ENCODE assay signal across 17 cellular contexts in the genomic region with DNA sequence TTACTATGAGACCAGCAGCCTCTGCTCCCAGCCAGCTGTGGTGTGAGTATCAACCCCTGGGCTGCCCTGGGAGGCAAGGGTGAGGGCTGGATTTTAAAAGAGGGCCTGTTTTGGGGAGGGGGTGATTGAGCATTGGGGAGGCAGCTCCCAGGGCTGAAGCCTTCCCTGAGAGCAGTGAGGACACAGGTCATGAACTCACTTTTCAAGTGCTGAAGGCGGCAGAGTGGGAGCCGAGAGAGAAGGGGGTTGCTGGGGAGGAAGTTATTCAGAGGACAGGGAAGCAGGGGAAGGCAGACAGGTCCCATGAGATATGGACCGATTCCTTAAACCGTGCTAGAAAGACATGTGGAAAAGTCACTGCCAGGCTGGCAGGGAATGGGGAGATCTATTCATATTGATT. TPM values are rescaled to one million over a fixed set of nuclear protein-coding genes. Genes with fewer than 3 reads are reported as not detected.
A peak's percentile ranks its signal among the peaks of the same experiment; 100 is the strongest.
DNase-seq lines count a peak whose midpoint lies in the region; ATAC-seq, FAIRE-seq and TF ChIP-seq lines count a peak whose summit lies in the region.
"Had no signal": no experiment of that assay in that cellular context is flagged by ENCODE, and none has a peak within 500 bp of the region (broad histone marks: within the 10 kb centered on the region; RNA-seq: fewer than 3 reads in every experiment).

No MANE protein-coding gene starts in this region.

- CTCF ChIA-PET in HepG2 (lab: Yijun Ruan, JAX; ENCODE audit: low intra/inter-chr PET ratio, low total read pairs) (no interaction called here), PC-3 (lab: Charles Lee) (no interaction called here)
- CTCF ChIA-PET in activated CD8-positive, alpha-beta T cell treated with anti-CD3 and anti-CD28 coated beads, Interleukin-2, amount 10 ng/mL, durations not matched to agents 7 days and 5 days (lab: Charles Lee) = interaction anchor here (2.6 kb wide), 1 partner anchor 32 kb away, joined by 8 read pairs; no protein-coding TSS in a partner anchor

- H3K9me2 ChIP-seq in PC-3 (replicated peaks; ENCODE audit: low read length) = no peaks in the 10 kb centered on the region

- no peak for FAIRE-seq in HepG2 (lab: Jason Lieb, UNC)
- FAIRE-seq: bronchial epithelial cell had no signal

- H2AFZ ChIP-seq in HepG2 (ENCODE audit: low read length) = no peak overlapping the region
- H2AFZ ChIP-seq in PC-3 (ENCODE audit: low read length) = no peak overlapping the region

- H3F3A ChIP-seq in PC-3 (ENCODE audit: low read length, unreplicated experiment) = no peaks in the 10 kb centered on the region

- H3K36me3 ChIP-seq in liver (ENCODE audit: control insufficient read depth in 4 of 4, insufficient read depth in 3 of 4, low read depth in 1 of 4, low read length in 3 of 4) (no peaks in the 10 kb centered on the region), HepG2 (replicated peaks in 1 of 2; ENCODE audit: control insufficient read depth in 1 of 2, insufficient read depth in 2 of 2, low read length in 2 of 2) (no peaks in the 10 kb centered on the region), lower lobe of right lung (no peaks in the 10 kb centered on the region), upper lobe of right lung (no peaks in the 10 kb centered on the region), PC-3 (ENCODE audit: low read depth, low read length) (no peaks in the 10 kb centered on the region)

- H3K27ac Mint-ChIP-seq in activated CD8-positive, alpha-beta T cell treated with anti-CD3 and anti-CD28 coated beads, Interleukin-2, amount 10 ng/mL, durations not matched to agents 7 days and 5 days = peak overlapping the region; percentile 79
- H3K27ac Mint-ChIP-seq: nephron had no signal

- no peak for ATAC-seq in HepG2
- ATAC-seq in activated CD8-positive, alpha-beta T cell treated with anti-CD3 and anti-CD28 coated beads, Interleukin-2, amount 10 ng/mL, durations not matched to agents 7 days and 5 days = no peak
- ATAC-seq in lower lobe of right lung = peak in 1 of 2 donors; percentile 13
- peak; percentile 20 for ATAC-seq in upper lobe of right lung
- no peak for ATAC-seq in PC-3
- no peak for ATAC-seq in HG03521 (IDR thresholded peaks at IDR 0.05; ENCODE audit: unreplicated experiment)
- ATAC-seq: left ventricle myocardium superior had no signal

- H3K9ac ChIP-seq in liver (ENCODE audit: low read depth in 1 of 2, low read length in 2 of 2) = no peak overlapping the region
- H3K9ac ChIP-seq in HepG2 (ENCODE audit: insufficient read depth, low read depth, low read length) = no peak overlapping the region
- H3K9ac ChIP-seq in PC-3 (ENCODE audit: low read length) = no peak overlapping the region

- in situ Hi-C loops in HepG2 (cut with HindIII; ENCODE audit: extremely low pct_ligation_motif_present, low pct_unique_long_range_greater_than_20kb) = loop anchor here (10.0 kb wide), 1 partner anchor 60 kb away; no protein-coding TSS in a partner anchor

- H3K27me3 ChIP-seq in liver (ENCODE audit: control insufficient read depth in 4 of 4, insufficient read depth in 4 of 4, low read length in 3 of 4) (no peaks in the 10 kb centered on the region), HepG2 (ENCODE audit: control insufficient read depth in 1 of 2, insufficient read depth in 2 of 2, low read length in 2 of 2) (no peaks in the 10 kb centered on the region), lower lobe of right lung (ENCODE audit: low read depth) (no peaks in the 10 kb centered on the region), upper lobe of right lung (no peaks in the 10 kb centered on the region), PC-3 (ENCODE audit: low read length) (no peaks in the 10 kb centered on the region)

- H3K27me3 Mint-ChIP-seq in activated CD8-positive, alpha-beta T cell treated with anti-CD3 and anti-CD28 coated beads, Interleukin-2, amount 10 ng/mL, durations not matched to agents 7 days and 5 days (ENCODE audit: low read depth) = peaks cover 19% of the 10 kb centered on the region

- TF ChIP-seq EP300 in HepG2 (IDR thresholded peaks at IDR 0.05; ENCODE audit: low read depth in 2 of 2, low read length in 2 of 2) (no peak), HepG2 (CRISPR knock-in tag; IDR thresholded peaks at IDR 0.05; ENCODE audit: borderline replicate concordance) (no peak)

- TF ChIP-seq CTCF in liver (IDR thresholded peaks at IDR 0.05; ENCODE audit: low read depth, low read length, missing input control) (no peak), HepG2 (CRISPR knock-in tag; IDR thresholded peaks at IDR 0.05) (no peak), lower lobe of right lung (IDR thresholded peaks at IDR 0.05) (no peak), upper lobe of right lung (IDR thresholded peaks at IDR 0.05) (no peak), PC-3 (conservative IDR thresholded peaks at IDR 0.05; ENCODE audit: low read depth, low read length) (no peak)

- H3K4me1 Mint-ChIP-seq in activated CD8-positive, alpha-beta T cell treated with anti-CD3 and anti-CD28 coated beads, Interleukin-2, amount 10 ng/mL, durations not matched to agents 7 days and 5 days (ENCODE audit: low read depth) = peaks cover 30% of the 10 kb centered on the region
- H3K4me1 Mint-ChIP-seq: nephron had no signal

- no peaks in the 10 kb centered on the region for H3K9me3 Mint-ChIP-seq in activated CD8-positive, alpha-beta T cell treated with anti-CD3 and anti-CD28 coated beads, Interleukin-2, amount 10 ng/mL, durations not matched to agents 7 days and 5 days (ENCODE audit: insufficient read depth)
- H3K9me3 Mint-ChIP-seq: nephron had no signal

- POLR2A ChIA-PET in HepG2 (lab: Yijun Ruan, JAX) = no interaction called here
- POLR2A ChIA-PET in activated CD8-positive, alpha-beta T cell treated with anti-CD3 and anti-CD28 coated beads, Interleukin-2, amount 10 ng/mL, durations not matched to agents 7 days and 5 days (lab: Charles Lee) = interaction anchor here (0.7 to 1.6 kb wide), 3 partner anchors 14 to 224 kb away, joined by 3 to 4 read pairs (median 3); partner anchors contain the start of genes CCL3 and CCL5
- POLR2A ChIA-PET in PC-3 (lab: Charles Lee; ENCODE audit: unreplicated experiment) = no interaction called here

- 75% methylated on average over 4 of the region's 4 CpGs for WGBS in liver
- WGBS in HepG2 (ENCODE audit: low lambda C conversion rate) = 23% methylated on average over 4 of the region's 4 CpGs

- H3K4me3 ChIP-seq in liver (ENCODE audit: low read depth in 1 of 3, low read length in 3 of 3) (no peak overlapping the region), HepG2 (replicated peaks in 1 of 3; ENCODE audit: insufficient read depth in 1 of 3, low read depth in 2 of 3, low read length in 3 of 3) (no peak overlapping the region), lower lobe of right lung (peak overlapping the region; percentile 14), upper lobe of right lung (no peak overlapping the region), PC-3 (ENCODE audit: low read length) (no peak overlapping the region)

- H3K4me1 ChIP-seq in liver (ENCODE audit: control insufficient read depth in 4 of 4, insufficient read depth in 4 of 4, low read length in 3 of 4) = no peaks in the 10 kb centered on the region
- no peaks in the 10 kb centered on the region for H3K4me1 ChIP-seq in HepG2 (ENCODE audit: insufficient read depth, low read length)
- H3K4me1 ChIP-seq in lower lobe of right lung = peaks cover 10% of the 10 kb centered on the region
- no peaks in the 10 kb centered on the region for H3K4me1 ChIP-seq in upper lobe of right lung
- no peaks in the 10 kb centered on the region for H3K4me1 ChIP-seq in PC-3 (ENCODE audit: insufficient read depth, low read length)

- peak overlapping the region; percentile 70 for H3K4me3 Mint-ChIP-seq in activated CD8-positive, alpha-beta T cell treated with anti-CD3 and anti-CD28 coated beads, Interleukin-2, amount 10 ng/mL, durations not matched to agents 7 days and 5 days
- H3K4me3 Mint-ChIP-seq: nephron had no signal

- DNase-seq in HepG2 (ENCODE audit: low spot score) = no peak
- no peak for DNase-seq in activated CD8-positive, alpha-beta T cell treated with anti-CD3 and anti-CD28 coated beads, Interleukin-2, amount 10 ng/mL, durations not matched to agents 7 days and 5 days
- DNase-seq in lower lobe of right lung = no peak
- DNase-seq in upper lobe of right lung = no peak
- no peak for DNase-seq in pons (ENCODE audit: low spot score)
- no peak for DNase-seq in PC-3
- DNase-seq: DMS 273 treated with DMSO at 0.1 percent for 48 hours, KBM-7, left ventricle myocardium superior, SHP77 treated with DMSO at 0.1 percent for 48 hours, T1000 had no signal

- peak overlapping the region; percentile 25 to 31 for H3K27ac ChIP-seq in liver (ENCODE audit: low read depth in 1 of 2, low read length in 2 of 2)
- H3K27ac ChIP-seq in HepG2 (ENCODE audit: extremely low read length, insufficient read depth, low read length) = no peak overlapping the region
- no peak overlapping the region for H3K27ac ChIP-seq in lower lobe of right lung
- no peak overlapping the region for H3K27ac ChIP-seq in upper lobe of right lung
- H3K27ac ChIP-seq in PC-3 (ENCODE audit: low read length) = no peak overlapping the region

- no peaks in the 10 kb centered on the region for H3K9me3 ChIP-seq in liver (ENCODE audit: control insufficient read depth in 4 of 4, low read length in 3 of 4)
- no peaks in the 10 kb centered on the region for H3K9me3 ChIP-seq in HepG2 (ENCODE audit: low read length)
- no peaks in the 10 kb centered on the region for H3K9me3 ChIP-seq in lower lobe of right lung
- H3K9me3 ChIP-seq in upper lobe of right lung = no peaks in the 10 kb centered on the region
- no peaks in the 10 kb centered on the region for H3K9me3 ChIP-seq in PC-3 (ENCODE audit: low read length)

- H3K79me2 ChIP-seq in HepG2 (ENCODE audit: insufficient read depth, low read length) (no peaks in the 10 kb centered on the region), PC-3 (ENCODE audit: low read length) (no peaks in the 10 kb centered on the region)

- TF ChIP-seq POLR2A in HepG2 (IDR thresholded peaks at IDR 0.05; ENCODE audit: insufficient read depth in 1 of 2, low read depth in 2 of 2, low read length in 2 of 2) = no peak

- H3K36me3 Mint-ChIP-seq in activated CD8-positive, alpha-beta T cell treated with anti-CD3 and anti-CD28 coated beads, Interleukin-2, amount 10 ng/mL, durations not matched to agents 7 days and 5 days (ENCODE audit: low read depth) = peaks cover 2% of the 10 kb centered on the region

- intact Hi-C loops in HepG2 (cut with micrococcal nuclease; ENCODE audit: unreplicated experiment) (no loop called here), lower lobe of right lung (cut with DNase I) (no loop called here), upper lobe of right lung (cut with DNase I) (no loop called here), PC-3 (cut with micrococcal nuclease) (no loop called here)

- H4K20me1 ChIP-seq in HepG2 (ENCODE audit: insufficient read depth, low read length) (no peaks in the 10 kb centered on the region), PC-3 (ENCODE audit: low read length) (no peaks in the 10 kb centered on the region)

- no TSS peak for BruUV-seq in HepG2 (replicated peaks; lab: Mats Ljungman, UMichigan)
- BruUV-seq in PC-3 (replicated peaks; lab: Mats Ljungman, UMichigan) = no TSS peak

- TF ChIP-seq RAD21 in liver (IDR thresholded peaks at IDR 0.05) (no peak), HepG2 (CRISPR knock-in tag; IDR thresholded peaks at IDR 0.05) (no peak)

- H3K4me2 ChIP-seq in HepG2 (ENCODE audit: low read depth, low read length) (no peak overlapping the region), PC-3 (ENCODE audit: low read length) (no peak overlapping the region)

RNA-seq across cellular contexts. Expression of gene CCL4, which starts 1.0 kb away (rescaled TPM):
- total RNA-seq in liver (1 to 10 TPM; 1.7 to 4.6 TPM), HepG2 (2016; rRNA removed; fragmentation: Illumina TruSeq; extraction: Trizol) (not detected in 2 replicates), lower lobe of right lung (11.9 TPM), upper lobe of right lung (12.5 TPM), PC-3 (2014; rRNA removed) (not detected in 2 replicates)
- polyA plus RNA-seq in liver (1 to 10 TPM; 2.2 to 3.3 TPM), HepG2 (2011; rRNA removed) (not detected in 2 replicates)
- total RNA-seq in HepG2 (2016; cell fraction: cytosol; rRNA removed; fragmentation: Illumina TruSeq; extraction: Trizol; ENCODE audit: low read depth) = not detected in 2 replicates
- total RNA-seq in HepG2 (2016; cell fraction: insoluble cytoplasmic fraction; rRNA removed; fragmentation: Illumina TruSeq; extraction: Trizol) = not detected in 2 replicates
- not detected in 2 replicates for total RNA-seq in HepG2 (2016; cell fraction: membrane; rRNA removed; fragmentation: Illumina TruSeq; extraction: Trizol)
- total RNA-seq in HepG2 (2016; cell fraction: nucleus; rRNA removed; fragmentation: Illumina TruSeq; extraction: Trizol) = not detected in 2 replicates
- polyA plus RNA-seq in HepG2 (2011; cell fraction: cytosol; rRNA removed) = not detected in 2 replicates
- polyA plus RNA-seq in HepG2 (2011; cell fraction: nucleus; rRNA removed) = 0.26 TPM in 1 of 2 replicates, not detected in the other
- polyA plus RNA-seq in HepG2 (2012) = not detected in 2 replicates
- polyA plus RNA-seq in HepG2 (2016; cell fraction: cytosol; fragmentation: Illumina TruSeq; extraction: Trizol; ENCODE audit: low read depth) = not detected in 2 replicates
- not detected in 2 replicates for polyA plus RNA-seq in HepG2 (2016; cell fraction: insoluble cytoplasmic fraction; fragmentation: Illumina TruSeq; extraction: Trizol; ENCODE audit: low read depth)
- not detected in 2 replicates for polyA plus RNA-seq in HepG2 (2016; cell fraction: membrane; fragmentation: Illumina TruSeq; extraction: Trizol; ENCODE audit: low read depth)
- not detected in 2 replicates for polyA plus RNA-seq in HepG2 (2016; cell fraction: nucleus; fragmentation: Illumina TruSeq; extraction: Trizol; ENCODE audit: insufficient read depth, low read depth)
- 0.47 TPM in 1 of 2 replicates, not detected in the other for polyA minus RNA-seq in HepG2 (2011; rRNA and poly(A)+ RNA removed; ENCODE audit: low replicate concordance)
- not detected in 2 replicates for polyA minus RNA-seq in HepG2 (2011; cell fraction: cytosol; rRNA and poly(A)+ RNA removed)
- polyA minus RNA-seq in HepG2 (2011; cell fraction: nucleus; rRNA and poly(A)+ RNA removed) = not detected in 2 replicates
- total RNA-seq in activated CD8-positive, alpha-beta T cell treated with anti-CD3 and anti-CD28 coated beads, Interleukin-2, amount 10 ng/mL, durations not matched to agents 7 days and 5 days = 1 to 10 TPM; 6.5 to 6.7 TPM
- total RNA-seq: bronchial epithelial cell, fibroblast of lung, pulmonary artery endothelial cell had no signal
- polyA plus RNA-seq: fibroblast of lung had no signal

RNA-seq across cellular contexts. Expression of gene CCL3, which starts 14.7 kb away (rescaled TPM):
- total RNA-seq in liver (1 to 10 TPM in 1 of 2 donors, under 1 TPM in 1; 0.92 to 5.6 TPM), HepG2 (2016; rRNA removed; fragmentation: Illumina TruSeq; extraction: Trizol) (not detected in 2 replicates), lower lobe of right lung (8.5 TPM), upper lobe of right lung (9.9 TPM), PC-3 (2014; rRNA removed) (not detected in 2 replicates)
- polyA plus RNA-seq in liver (1 to 10 TPM; 1.6 to 2.1 TPM), HepG2 (2011; rRNA removed) (not detected in 2 replicates)
- not detected in 2 replicates for total RNA-seq in HepG2 (2016; cell fraction: cytosol; rRNA removed; fragmentation: Illumina TruSeq; extraction: Trizol; ENCODE audit: low read depth)
- not detected in 2 replicates for total RNA-seq in HepG2 (2016; cell fraction: insoluble cytoplasmic fraction; rRNA removed; fragmentation: Illumina TruSeq; extraction: Trizol)
- not detected in 2 replicates for total RNA-seq in HepG2 (2016; cell fraction: membrane; rRNA removed; fragmentation: Illumina TruSeq; extraction: Trizol)
- not detected in 2 replicates for total RNA-seq in HepG2 (2016; cell fraction: nucleus; rRNA removed; fragmentation: Illumina TruSeq; extraction: Trizol)
- 0.12 TPM in 1 of 2 replicates, not detected in the other for polyA plus RNA-seq in HepG2 (2011; cell fraction: cytosol; rRNA removed)
- polyA plus RNA-seq in HepG2 (2011; cell fraction: nucleus; rRNA removed) = 0.26 and 0.38 TPM in 2 replicates
- not detected in 2 replicates for polyA plus RNA-seq in HepG2 (2012)
- polyA plus RNA-seq in HepG2 (2016; cell fraction: cytosol; fragmentation: Illumina TruSeq; extraction: Trizol; ENCODE audit: low read depth) = not detected in 2 replicates
- polyA plus RNA-seq in HepG2 (2016; cell fraction: insoluble cytoplasmic fraction; fragmentation: Illumina TruSeq; extraction: Trizol; ENCODE audit: low read depth) = not detected in 2 replicates
- not detected in 2 replicates for polyA plus RNA-seq in HepG2 (2016; cell fraction: membrane; fragmentation: Illumina TruSeq; extraction: Trizol; ENCODE audit: low read depth)
- not detected in 2 replicates for polyA plus RNA-seq in HepG2 (2016; cell fraction: nucleus; fragmentation: Illumina TruSeq; extraction: Trizol; ENCODE audit: insufficient read depth, low read depth)
- 3.3 TPM in 1 of 2 replicates, not detected in the other for polyA minus RNA-seq in HepG2 (2011; rRNA and poly(A)+ RNA removed; ENCODE audit: low replicate concordance)
- polyA minus RNA-seq in HepG2 (2011; cell fraction: cytosol; rRNA and poly(A)+ RNA removed) = not detected in 2 replicates
- polyA minus RNA-seq in HepG2 (2011; cell fraction: nucleus; rRNA and poly(A)+ RNA removed) = not detected in 2 replicates
- 1 to 10 TPM; 4.2 to 5.1 TPM for total RNA-seq in activated CD8-positive, alpha-beta T cell treated with anti-CD3 and anti-CD28 coated beads, Interleukin-2, amount 10 ng/mL, durations not matched to agents 7 days and 5 days
- total RNA-seq: bronchial epithelial cell, fibroblast of lung, left ventricle myocardium superior, pulmonary artery endothelial cell had no signal
- polyA plus RNA-seq: fibroblast of lung had no signal

RNA-seq across cellular contexts. Expression of gene CCL18, which starts 40.5 kb away (rescaled TPM):
- total RNA-seq in liver (under 1 TPM in 1 of 2 donors, not detected in 1; 0.92 TPM), HepG2 (2016; rRNA removed; fragmentation: Illumina TruSeq; extraction: Trizol) (not detected in 2 replicates), lower lobe of right lung (146 TPM), upper lobe of right lung (31.9 TPM), PC-3 (2014; rRNA removed) (not detected in 2 replicates)
- polyA plus RNA-seq in liver (under 1 TPM; 0.22 to 0.76 TPM), HepG2 (2011; rRNA removed) (not detected in 2 replicates)
- not detected in 2 replicates for total RNA-seq in HepG2 (2016; cell fraction: cytosol; rRNA removed; fragmentation: Illumina TruSeq; extraction: Trizol; ENCODE audit: low read depth)
- total RNA-seq in HepG2 (2016; cell fraction: insoluble cytoplasmic fraction; rRNA removed; fragmentation: Illumina TruSeq; extraction: Trizol) = not detected in 2 replicates
- total RNA-seq in HepG2 (2016; cell fraction: membrane; rRNA removed; fragmentation: Illumina TruSeq; extraction: Trizol) = not detected in 2 replicates
- not detected in 2 replicates for total RNA-seq in HepG2 (2016; cell fraction: nucleus; rRNA removed; fragmentation: Illumina TruSeq; extraction: Trizol)
- not detected in 2 replicates for polyA plus RNA-seq in HepG2 (2011; cell fraction: cytosol; rRNA removed)
- polyA plus RNA-seq in HepG2 (2011; cell fraction: nucleus; rRNA removed) = not detected in 2 replicates
- not detected in 2 replicates for polyA plus RNA-seq in HepG2 (2012)
- polyA plus RNA-seq in HepG2 (2016; cell fraction: cytosol; fragmentation: Illumina TruSeq; extraction: Trizol; ENCODE audit: low read depth) = not detected in 2 replicates
- polyA plus RNA-seq in HepG2 (2016; cell fraction: insoluble cytoplasmic fraction; fragmentation: Illumina TruSeq; extraction: Trizol; ENCODE audit: low read depth) = not detected in 2 replicates
- not detected in 2 replicates for polyA plus RNA-seq in HepG2 (2016; cell fraction: membrane; fragmentation: Illumina TruSeq; extraction: Trizol; ENCODE audit: low read depth)
- polyA plus RNA-seq in HepG2 (2016; cell fraction: nucleus; fragmentation: Illumina TruSeq; extraction: Trizol; ENCODE audit: insufficient read depth, low read depth) = not detected in 2 replicates
- not detected in 2 replicates for polyA minus RNA-seq in HepG2 (2011; rRNA and poly(A)+ RNA removed; ENCODE audit: low replicate concordance)
- not detected in 2 replicates for polyA minus RNA-seq in HepG2 (2011; cell fraction: cytosol; rRNA and poly(A)+ RNA removed)
- not detected in 2 replicates for polyA minus RNA-seq in HepG2 (2011; cell fraction: nucleus; rRNA and poly(A)+ RNA removed)
- total RNA-seq in activated CD8-positive, alpha-beta T cell treated with anti-CD3 and anti-CD28 coated beads, Interleukin-2, amount 10 ng/mL, durations not matched to agents 7 days and 5 days = not detected
- total RNA-seq: fibroblast of lung, pulmonary artery endothelial cell had no signal
- polyA plus RNA-seq: fibroblast of lung had no signal

Comparison
In these comparisons a context has a peak if more than half of its experiments do, and no peak if none do; other contexts are left out.
1. H3K27ac ChIP-seq: peak in liver (2 of 2); none in HepG2 (single experiment), lower lobe of right lung (single experiment), upper lobe of right lung (single experiment) and PC-3 (single experiment).
2. RNA of gene CCL18, which starts 40.5 kb away (total RNA-seq): 146 TPM in lower lobe of right lung (single experiment) and 31.9 TPM in upper lobe of right lung (single experiment); 0.92 TPM in liver, not detected in HepG2, not detected in activated CD8-positive, alpha-beta T cell treated with anti-CD3 and anti-CD28 coated beads, Interleukin-2, amount 10 ng/mL, durations not matched to agents 7 days and 5 days and not detected in PC-3; every median in the first group is over 10 times any median in the second.